Comparison of ENCODE assay signal across 20 cellular contexts in genomic region chr1:25809929-25810328, GRCh38. TPM values are rescaled to one million over a fixed set of nuclear protein-coding genes. Genes with fewer than 3 reads are reported as not detected.
DNase-seq lines count a peak whose midpoint lies in the region; ATAC-seq, FAIRE-seq and TF ChIP-seq lines count a peak whose summit lies in the region.
"Had no signal": no experiment of that assay in that cellular context is flagged by ENCODE, and none has a peak within 500 bp of the region (broad histone marks: within the 10 kb centered on the region; RNA-seq: fewer than 3 reads in every experiment).

No MANE protein-coding gene starts in this region.

- no peak for TF ChIP-seq CTCF in DOHH2 (IDR thresholded peaks at IDR 0.05; ENCODE audit: low read depth, low read length, poor library complexity, severe bottlenecking)
- TF ChIP-seq CTCF in GM23338 (conservative IDR thresholded peaks at IDR 0.05; ENCODE audit: low read depth in 2 of 2) = peak in 1 of 2 experiments; percentile 41; a peak in 2 of 4 replicates
- TF ChIP-seq CTCF in kidney (IDR thresholded peaks at IDR 0.05; ENCODE audit: borderline replicate concordance, extremely low read depth, insufficient read depth) = no peak

- peaks cover 9% of the 10 kb centered on the region for H3K27me3 Mint-ChIP-seq in GM23338 (ENCODE audit: insufficient read depth, low read depth, poor library complexity)

- no peaks in the 10 kb centered on the region for H3K4me1 Mint-ChIP-seq in GM23338

- no peaks in the 10 kb centered on the region for H3F3A ChIP-seq in DOHH2 (ENCODE audit: control insufficient read depth, insufficient read depth)
- H3F3A ChIP-seq in GM23338 (replicated peaks; ENCODE audit: low read depth) = no peaks in the 10 kb centered on the region; the same call in 1 of the 2 replicates

- H2AFZ ChIP-seq in GM23338 = no peak overlapping the region

- ATAC-seq in GM23338 = peak; percentile 33
- no peak for ATAC-seq in HG03108 (IDR thresholded peaks at IDR 0.05; ENCODE audit: unreplicated experiment)
- no peak for ATAC-seq in GM21529 (IDR thresholded peaks at IDR 0.05; ENCODE audit: unreplicated experiment)

- H3K36me3 Mint-ChIP-seq in GM23338 (ENCODE audit: low read depth) = peaks cover 20% of the 10 kb centered on the region

- 0 out of 2 replicates have a peak, but pooled peaks cover 4% of the 10 kb centered on the region for H4K20me1 ChIP-seq in DOHH2 (ENCODE audit: control insufficient read depth, insufficient read depth, low read depth, low read length)
- H4K20me1 ChIP-seq in GM23338 (replicated peaks; ENCODE audit: insufficient read depth) = no peaks in the 10 kb centered on the region

- H3K4me3 ChIP-seq in DOHH2 (ENCODE audit: low read length) (peak overlapping the region; percentile 24; the same call in 1 of the 2 replicates), GM23338 (no peak overlapping the region), kidney (ENCODE audit: low read length in 2 of 2) (no peak overlapping the region)
- H3K4me3 ChIP-seq: coronary artery, prostate gland, SK-N-MC had no signal

- no peaks in the 10 kb centered on the region for H3K79me2 ChIP-seq in DOHH2 (ENCODE audit: control insufficient read depth, low read length)
- no peaks in the 10 kb centered on the region for H3K79me2 ChIP-seq in GM23338 (replicated peaks; ENCODE audit: insufficient read depth)

- no peak for FAIRE-seq in kidney (lab: Jason Lieb, UNC)
- FAIRE-seq: astrocyte, endothelial cell of umbilical vein, RCC 7860 had no signal

- H3K27me3 ChIP-seq in DOHH2 (ENCODE audit: control insufficient read depth, low read length) (no peaks in the 10 kb centered on the region), GM23338 (ENCODE audit: insufficient read depth) (no peaks in the 10 kb centered on the region)
- H3K27me3 ChIP-seq: foreskin keratinocyte had no signal

- no peaks in the 10 kb centered on the region for H3K9me3 Mint-ChIP-seq in GM23338
- H3K9me3 Mint-ChIP-seq: H9, nephron progenitor cell had no signal

- no peak overlapping the region for H3K27ac ChIP-seq in DOHH2 (ENCODE audit: low read depth, low read length)
- H3K27ac ChIP-seq in GM23338 (ENCODE audit: low read depth) = no peak overlapping the region
- H3K27ac ChIP-seq in kidney (ENCODE audit: low read depth in 2 of 2, low read length in 2 of 2) = no peak overlapping the region
- H3K27ac ChIP-seq: coronary artery, foreskin keratinocyte, SK-N-MC had no signal

- no peak overlapping the region for H3K9ac ChIP-seq in kidney (ENCODE audit: low read length in 2 of 2)

- H3K4me1 ChIP-seq in DOHH2 (ENCODE audit: control insufficient read depth, low read length) (peaks cover 22% of the 10 kb centered on the region), GM23338 (ENCODE audit: insufficient read depth) (no peaks in the 10 kb centered on the region; the same call in 1 of the 2 replicates), kidney (ENCODE audit: control insufficient read depth in 1 of 2, insufficient read depth in 1 of 2, low read depth in 1 of 2, low read length in 2 of 2) (peaks cover 0 to 12% of the 10 kb centered on the region in 2 donors)
- H3K4me1 ChIP-seq: foreskin keratinocyte had no signal

- H3K27ac Mint-ChIP-seq in GM23338 = no peak overlapping the region
- H3K27ac Mint-ChIP-seq: nephron progenitor cell had no signal

- H3K4me2 ChIP-seq in DOHH2 (ENCODE audit: low read length) = peak overlapping the region; percentile 57
- no peak overlapping the region for H3K4me2 ChIP-seq in GM23338

- H3K4me3 Mint-ChIP-seq in GM23338 = no peak overlapping the region
- H3K4me3 Mint-ChIP-seq: H9, nephron progenitor cell had no signal

- H3K9me2 ChIP-seq in DOHH2 (replicated peaks; ENCODE audit: control insufficient read depth, low read length) (no peaks in the 10 kb centered on the region), GM23338 (ENCODE audit: insufficient read depth) (no peaks in the 10 kb centered on the region)

- intact Hi-C loops in kidney (cut with DNase I) = no loop called here

- DNase-seq in GM23338 (ENCODE audit: low spot score) (no peak), UCSD-AML1 (lab: John Stamatoyannopoulos, UW; ENCODE audit: unreplicated experiment) (peak; percentile 83), kidney (peak; percentile 69), retina (no peak), NCI-H524 (lab: John Stamatoyannopoulos, UW) (no peak)
- DNase-seq: DMS153, foreskin keratinocyte, H9, midbrain, NCI-H1436, nephron progenitor cell had no signal

- H3K9me3 ChIP-seq in DOHH2 (ENCODE audit: control insufficient read depth, insufficient read depth, low read length) = no peaks in the 10 kb centered on the region
- no peaks in the 10 kb centered on the region for H3K9me3 ChIP-seq in kidney (ENCODE audit: control insufficient read depth in 1 of 2, low read length in 2 of 2)
- H3K9me3 ChIP-seq: prostate gland had no signal

- H3K36me3 ChIP-seq in DOHH2 (ENCODE audit: control insufficient read depth, low read length) (no peaks in the 10 kb centered on the region), GM23338 (ENCODE audit: insufficient read depth) (no peaks in the 10 kb centered on the region), kidney (ENCODE audit: control insufficient read depth in 1 of 2, insufficient read depth in 2 of 2, low read length in 2 of 2) (peaks cover 3 to 14% of the 10 kb centered on the region in 2 donors)
- H3K36me3 ChIP-seq: prostate gland had no signal

TF ChIP-seq in GM23338, 12 proteins besides CTCF, POLR2A, EP300 and RAD21:
- TF ChIP-seq EZH2 (IDR thresholded peaks at IDR 0.05; ENCODE audit: low read depth, unreplicated experiment) = no peak
- TF ChIP-seq POLR2AphosphoS5 (IDR thresholded peaks at IDR 0.05; ENCODE audit: low read depth) = 0 out of 2 replicates have a peak, but pooled peaks have one; percentile 4

RNA-seq across cellular contexts. Expression of gene MTFR1L, which starts 9.8 kb away (rescaled TPM):
- 22.7 and 23.5 TPM in 2 replicates for total RNA-seq in GM23338 (2014; rRNA removed; shearing (Covaris generic))
- polyA plus RNA-seq in GM23338 (2016; fragmentation: Nextera tagmentation; extraction: Ambion mirVana) = 13.4 and 14.8 TPM in 2 replicates
- 66.6 TPM for total RNA-seq in kidney
- 108 TPM for polyA plus RNA-seq in kidney (ENCODE audit: insufficient read depth, low read depth, low replicate concordance)

RNA-seq across cellular contexts. Expression of gene SELENON, which starts 9.9 kb away (rescaled TPM):
- total RNA-seq in GM23338 (2014; rRNA removed; shearing (Covaris generic)) = 88.2 and 93.2 TPM in 2 replicates
- 17.9 and 19.9 TPM in 2 replicates for polyA plus RNA-seq in GM23338 (2016; fragmentation: Nextera tagmentation; extraction: Ambion mirVana)
- total RNA-seq in kidney = 116 TPM
- 69.3 TPM for polyA plus RNA-seq in kidney (ENCODE audit: insufficient read depth, low read depth, low replicate concordance)

RNA-seq across cellular contexts. Expression of gene AUNIP, which starts 49.3 kb away (rescaled TPM):
- 20.9 and 24.1 TPM in 2 replicates for total RNA-seq in GM23338 (2014; rRNA removed; shearing (Covaris generic))
- polyA plus RNA-seq in GM23338 (2016; fragmentation: Nextera tagmentation; extraction: Ambion mirVana) (21.2 and 21.9 TPM in 2 replicates), kidney (ENCODE audit: insufficient read depth, low read depth, low replicate concordance) (not detected)
- total RNA-seq in kidney = 0.38 TPM

Comparison
In these comparisons a context has a peak if more than half of its experiments do, and no peak if none do; other contexts are left out.
1. DNase-seq: peak in UCSD-AML1 (single experiment) and kidney (single experiment); none in GM23338 (single experiment), retina (single experiment) and NCI-H524 (0 of 2).
2. RNA of gene AUNIP, which starts 49.3 kb away (total RNA-seq): 20.9 to 24.1 TPM in GM23338; 0.38 TPM in kidney (single experiment); every median in the first group is over 10 times any median in the second.